ENCODE assay signal across 17 cellular contexts in genomic region chr15:68428431-68428940, GRCh38.
"Had no signal": no experiment of that assay in that cellular context is flagged by ENCODE, and none has a peak within 500 bp of the region (broad histone marks: within the 10 kb centered on the region; RNA-seq: fewer than 3 reads in every experiment).

No MANE protein-coding gene starts in this region.

- ATAC-seq: gastrocnemius medialis; heart right ventricle; natural killer cell treated with Interleukin-12 subunit alpha and Interleukin-12 subunit beta and Interleukin-15 and Interleukin-18, amount 100 ng/mL, for 72 hours; sciatic nerve had no signal

- H3K4me1 Mint-ChIP-seq: activated CD4-positive, alpha-beta T cell treated with anti-CD3 and anti-CD28 coated beads, Interleukin-2, amount 10 ng/mL, durations not matched to agents 24 days and 14 days had no signal

- H3K36me3 ChIP-seq: gastrocnemius medialis, heart right ventricle, spleen, stomach had no signal

- H3K27me3 ChIP-seq: brain microvascular endothelial cell had no signal

- H3K36me3 Mint-ChIP-seq: activated naive CD8-positive, alpha-beta T cell; natural killer cell treated with Interleukin-12 subunit alpha and Interleukin-12 subunit beta and Interleukin-15 and Interleukin-18, amount 100 ng/mL, for 72 hours had no signal

- H3K9me3 Mint-ChIP-seq: activated CD4-positive, alpha-beta T cell treated with anti-CD3 and anti-CD28 coated beads, Interleukin-2, amount 10 ng/mL, durations not matched to agents 24 days and 14 days; natural killer cell treated with Interleukin-12 subunit alpha and Interleukin-12 subunit beta and Interleukin-15 and Interleukin-18, amount 100 ng/mL, for 72 hours had no signal

- H3K4me3 Mint-ChIP-seq: activated CD4-positive, alpha-beta T cell treated with anti-CD3 and anti-CD28 coated beads, Interleukin-2, amount 10 ng/mL, durations not matched to agents 24 days and 14 days; activated naive CD8-positive, alpha-beta T cell; natural killer cell treated with Interleukin-12 subunit alpha and Interleukin-12 subunit beta and Interleukin-15 and Interleukin-18, amount 100 ng/mL, for 72 hours had no signal

- H3K9me3 ChIP-seq: gastrocnemius medialis, heart right ventricle, spleen, stomach had no signal

- H3K4me3 ChIP-seq: gastrocnemius medialis, heart right ventricle, spleen, stomach had no signal

- H3K27ac Mint-ChIP-seq: activated CD4-positive, alpha-beta T cell treated with anti-CD3 and anti-CD28 coated beads, Interleukin-2, amount 10 ng/mL, durations not matched to agents 24 days and 14 days; activated naive CD8-positive, alpha-beta T cell; natural killer cell treated with Interleukin-12 subunit alpha and Interleukin-12 subunit beta and Interleukin-15 and Interleukin-18, amount 100 ng/mL, for 72 hours had no signal

- DNase-seq: activated CD4-positive, alpha-beta T cell treated with anti-CD3 and anti-CD28 coated beads, Interleukin-2, amount 10 ng/mL, durations not matched to agents 24 days and 14 days; activated CD4-positive, CD25-positive, alpha-beta regulatory T cell; activated gamma-delta T cell treated with Interleukin-2 at 50 U/mL for 16 hours; amniotic stem cell; brain microvascular endothelial cell; cerebellar nuclear complex; dermis blood vessel endothelial cell; gastrocnemius medialis; heart right ventricle; occipital lobe; spleen; stimulated activated CD4-positive, alpha-beta T cell treated with anti-CD3 and anti-CD28 coated beads, Interleukin-1b, Interleukin-23, amount 100 ng/mL, for 48 hours; stomach; SW 1271 had no signal

- H3K27ac ChIP-seq: brain microvascular endothelial cell, gastrocnemius medialis, heart right ventricle, spleen, stomach had no signal
